Comparison of ENCODE assay signal across 12 cellular contexts in the genomic region with DNA sequence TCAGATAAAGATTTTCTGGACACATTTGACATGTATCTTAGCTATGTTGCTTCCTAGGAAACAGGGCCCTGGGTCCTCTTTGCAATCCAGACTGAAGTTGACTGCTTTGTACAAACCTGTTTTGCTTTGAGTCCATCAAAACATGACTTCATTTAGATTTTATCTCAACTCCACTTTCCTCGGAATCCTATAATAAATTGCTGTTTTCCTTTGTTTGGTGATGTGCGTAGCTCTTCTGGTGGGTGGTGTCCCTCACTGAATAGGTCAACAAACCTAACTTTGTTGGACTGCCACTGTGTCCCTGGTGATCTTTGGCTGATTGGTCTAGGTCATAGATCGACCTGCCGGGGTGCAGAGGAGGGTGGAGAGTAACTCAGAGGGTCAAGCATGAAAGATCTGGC. TPM values are rescaled to one million over a fixed set of nuclear protein-coding genes. Genes with fewer than 3 reads are reported as not detected.
DNase-seq lines count a peak whose midpoint lies in the region; ATAC-seq and TF ChIP-seq lines count a peak whose summit lies in the region.
"Had no signal": no experiment of that assay in that cellular context is flagged by ENCODE, and none has a peak within 500 bp of the region (broad histone marks: within the 10 kb centered on the region; RNA-seq: fewer than 3 reads in every experiment).

No MANE protein-coding gene starts in this region.

- H3K36me3 Mint-ChIP-seq in dendritic cell treated with granulocyte-macrophage colony-stimulating factor and Interleukin-4, amounts not matched to agents 40 ng/mL and 50 ng/mL, for 4 days (ENCODE audit: low read depth): peaks cover 8% of the 10 kb centered on the region
- peaks cover 13% of the 10 kb centered on the region for H3K36me3 Mint-ChIP-seq in natural killer cell treated with Interleukin-12 subunit alpha and Interleukin-12 subunit beta and Interleukin-15 and Interleukin-18, amount 100 ng/mL, for 72 hours

- H3K4me3 Mint-ChIP-seq in dendritic cell treated with granulocyte-macrophage colony-stimulating factor and Interleukin-4, amounts not matched to agents 40 ng/mL and 50 ng/mL, for 4 days: no peak overlapping the region
- H3K4me3 Mint-ChIP-seq in natural killer cell treated with Interleukin-12 subunit alpha and Interleukin-12 subunit beta and Interleukin-15 and Interleukin-18, amount 100 ng/mL, for 72 hours: peak overlapping the region; percentile 92

- no peaks in the 10 kb centered on the region for H3K27me3 Mint-ChIP-seq in dendritic cell treated with granulocyte-macrophage colony-stimulating factor and Interleukin-4, amounts not matched to agents 40 ng/mL and 50 ng/mL, for 4 days
- H3K27me3 Mint-ChIP-seq in natural killer cell treated with Interleukin-12 subunit alpha and Interleukin-12 subunit beta and Interleukin-15 and Interleukin-18, amount 100 ng/mL, for 72 hours: no peaks in the 10 kb centered on the region

- no peak for ATAC-seq in natural killer cell treated with Interleukin-12 subunit alpha and Interleukin-12 subunit beta and Interleukin-15 and Interleukin-18, amount 100 ng/mL, for 72 hours
- ATAC-seq in GM18909 (IDR thresholded peaks at IDR 0.05; ENCODE audit: poor library complexity, unreplicated experiment) (no peak), body of pancreas (no peak), HG02840 (IDR thresholded peaks at IDR 0.05; ENCODE audit: low FRiP score, unreplicated experiment) (no peak)

- 64 to 88% methylated on average over 4 of the region's 4 CpGs for WGBS in body of pancreas, 2 donors

- intact Hi-C loops in dendritic cell treated with granulocyte-macrophage colony-stimulating factor and Interleukin-4, amounts not matched to agents 40 ng/mL and 50 ng/mL, for 4 days (cut with micrococcal nuclease): loop anchor here (2.0 to 5.0 kb wide), 2 partner anchors 43 to 60 kb away; no protein-coding TSS in a partner anchor
- intact Hi-C loops in body of pancreas (cut with DNase I): no loop called here

- H3K9me3 ChIP-seq in BLaER1: no peaks in the 10 kb centered on the region
- H3K9me3 ChIP-seq in Loucy (ENCODE audit: insufficient read depth, low read depth, low read length): no peaks in the 10 kb centered on the region
- no peaks in the 10 kb centered on the region for H3K9me3 ChIP-seq in body of pancreas
- H3K9me3 ChIP-seq: BE2C, neutrophil had no signal

- H3K9me3 Mint-ChIP-seq in dendritic cell treated with granulocyte-macrophage colony-stimulating factor and Interleukin-4, amounts not matched to agents 40 ng/mL and 50 ng/mL, for 4 days: no peaks in the 10 kb centered on the region
- peaks cover 3% of the 10 kb centered on the region for H3K9me3 Mint-ChIP-seq in natural killer cell treated with Interleukin-12 subunit alpha and Interleukin-12 subunit beta and Interleukin-15 and Interleukin-18, amount 100 ng/mL, for 72 hours

- no peaks in the 10 kb centered on the region for H3K36me3 ChIP-seq in BLaER1
- H3K36me3 ChIP-seq in Loucy (ENCODE audit: insufficient read depth, low read length): no peaks in the 10 kb centered on the region
- H3K36me3 ChIP-seq in body of pancreas (replicated peaks in 1 of 2; ENCODE audit: insufficient read depth in 1 of 2, low read depth in 2 of 2): no peaks in the 10 kb centered on the region
- H3K36me3 ChIP-seq: BE2C, neutrophil had no signal

- no peaks in the 10 kb centered on the region for H3K79me2 ChIP-seq in Loucy (ENCODE audit: insufficient read depth, low read length)

- H3K4me3 ChIP-seq in BLaER1 (no peak overlapping the region), Loucy (ENCODE audit: low read length, poor library complexity, severe bottlenecking) (no peak overlapping the region), body of pancreas (no peak overlapping the region)
- H3K4me3 ChIP-seq: SK-N-MC had no signal

- peaks cover 77% of the 10 kb centered on the region for H3K4me1 Mint-ChIP-seq in dendritic cell treated with granulocyte-macrophage colony-stimulating factor and Interleukin-4, amounts not matched to agents 40 ng/mL and 50 ng/mL, for 4 days (ENCODE audit: low read depth)
- peaks cover 64 to 70% of the 10 kb centered on the region in 2 donors for H3K4me1 Mint-ChIP-seq in natural killer cell treated with Interleukin-12 subunit alpha and Interleukin-12 subunit beta and Interleukin-15 and Interleukin-18, amount 100 ng/mL, for 72 hours (ENCODE audit: low read depth in 2 of 2)

- peak overlapping the region; percentile 95 for H3K27ac Mint-ChIP-seq in dendritic cell treated with granulocyte-macrophage colony-stimulating factor and Interleukin-4, amounts not matched to agents 40 ng/mL and 50 ng/mL, for 4 days
- H3K27ac Mint-ChIP-seq in natural killer cell treated with Interleukin-12 subunit alpha and Interleukin-12 subunit beta and Interleukin-15 and Interleukin-18, amount 100 ng/mL, for 72 hours: peak overlapping the region; percentile 95 to 96

- TF ChIP-seq CTCF in Loucy (conservative IDR thresholded peaks at IDR 0.05; ENCODE audit: low read length) (no peak), body of pancreas (IDR thresholded peaks at IDR 0.05) (no peak)

- no peak for TF ChIP-seq POLR2A in body of pancreas (IDR thresholded peaks at IDR 0.05)

- no peaks in the 10 kb centered on the region for H4K20me1 ChIP-seq in BLaER1
- no peaks in the 10 kb centered on the region for H4K20me1 ChIP-seq in Loucy (ENCODE audit: insufficient read depth, low read length, poor library complexity, severe bottlenecking)

- H3K27ac ChIP-seq in BLaER1 (peak overlapping the region; percentile 68), body of pancreas (no peak overlapping the region)
- H3K27ac ChIP-seq: neutrophil, SK-N-MC had no signal

- H3K27me3 ChIP-seq in BLaER1 (no peaks in the 10 kb centered on the region), Loucy (ENCODE audit: insufficient read depth, low read length, poor library complexity, severe bottlenecking) (no peaks in the 10 kb centered on the region), body of pancreas (no peaks in the 10 kb centered on the region)
- H3K27me3 ChIP-seq: BE2C had no signal

- H3F3A ChIP-seq in Loucy (ENCODE audit: low read depth): peaks cover 9% of the 10 kb centered on the region; the same call in 1 of the 2 replicates

- H3K9me2 ChIP-seq in Loucy (replicated peaks; ENCODE audit: low read depth, low read length): no peaks in the 10 kb centered on the region

- H2AFZ ChIP-seq in Loucy (ENCODE audit: low read length): no peak overlapping the region

- H3K4me2 ChIP-seq in BLaER1: peak overlapping the region; percentile 89
- H3K4me2 ChIP-seq in Loucy (ENCODE audit: low read depth, low read length, poor library complexity, severe bottlenecking): no peak overlapping the region

- H3K9ac ChIP-seq in BLaER1 (no peak overlapping the region), Loucy (ENCODE audit: low read depth, low read length, poor library complexity, severe bottlenecking) (peak overlapping the region; percentile 35)

- no peak for DNase-seq in natural killer cell treated with Interleukin-12 subunit alpha and Interleukin-12 subunit beta and Interleukin-15 and Interleukin-18, amount 100 ng/mL, for 72 hours (ENCODE audit: low spot score)
- DNase-seq in body of pancreas (no peak), NAMALWA (ENCODE audit: low spot score) (no peak)
- DNase-seq: NCI-H187 treated with DMSO at 0.1 percent for 48 hours had no signal

- peaks cover 75% of the 10 kb centered on the region for H3K4me1 ChIP-seq in BLaER1
- H3K4me1 ChIP-seq in Loucy (ENCODE audit: insufficient read depth, low read length, poor library complexity, severe bottlenecking): peaks cover 48% of the 10 kb centered on the region
- H3K4me1 ChIP-seq in body of pancreas: peaks cover 22% of the 10 kb centered on the region

RNA-seq across cellular contexts. Expression of gene P2RX7, which starts 0.7 kb away (rescaled TPM):
- 10 to 100 TPM; 20.2 to 46.6 TPM for total RNA-seq in natural killer cell treated with Interleukin-12 subunit alpha and Interleukin-12 subunit beta and Interleukin-15 and Interleukin-18, amount 100 ng/mL, for 72 hours
- 1 to 10 TPM; 1.0 to 1.6 TPM for total RNA-seq in body of pancreas

Comparison
In these comparisons a context has a peak if more than half of its experiments do, and no peak if none do; other contexts are left out.
1. RNA of gene P2RX7, which starts 0.7 kb away (total RNA-seq): 20.2 to 46.6 TPM in natural killer cell treated with Interleukin-12 subunit alpha and Interleukin-12 subunit beta and Interleukin-15 and Interleukin-18, amount 100 ng/mL, for 72 hours; 1.0 to 1.6 TPM in body of pancreas; every median in the first group is over 4 times any median in the second.